In the genomic region with DNA sequence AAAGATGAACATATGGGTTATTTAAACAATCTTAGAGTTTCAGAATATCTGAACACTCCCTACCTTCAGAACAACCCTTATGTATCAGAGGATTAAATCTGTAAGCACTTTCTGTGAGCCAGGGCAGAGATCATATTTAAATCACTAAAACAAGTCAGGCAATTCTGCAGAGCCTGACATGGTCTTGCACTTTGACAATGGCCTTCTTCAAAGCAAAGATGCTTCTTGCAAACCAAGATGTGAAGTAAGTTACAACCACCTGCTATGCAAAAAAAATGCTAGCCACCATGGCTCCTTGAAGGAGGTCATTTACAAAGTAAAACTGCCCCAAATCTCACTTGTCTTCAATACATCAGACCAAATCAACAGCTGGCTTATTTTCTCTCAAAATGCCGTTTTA, we compare ENCODE assay signal across 1 cellular context.
TF ChIP-seq lines count a peak whose summit lies in the region.

No MANE protein-coding gene starts in this region.

TF ChIP-seq in GM23338, 12 proteins besides CTCF, POLR2A, EP300 and RAD21 (continued from another document):
- TF ChIP-seq, protein P1, sequence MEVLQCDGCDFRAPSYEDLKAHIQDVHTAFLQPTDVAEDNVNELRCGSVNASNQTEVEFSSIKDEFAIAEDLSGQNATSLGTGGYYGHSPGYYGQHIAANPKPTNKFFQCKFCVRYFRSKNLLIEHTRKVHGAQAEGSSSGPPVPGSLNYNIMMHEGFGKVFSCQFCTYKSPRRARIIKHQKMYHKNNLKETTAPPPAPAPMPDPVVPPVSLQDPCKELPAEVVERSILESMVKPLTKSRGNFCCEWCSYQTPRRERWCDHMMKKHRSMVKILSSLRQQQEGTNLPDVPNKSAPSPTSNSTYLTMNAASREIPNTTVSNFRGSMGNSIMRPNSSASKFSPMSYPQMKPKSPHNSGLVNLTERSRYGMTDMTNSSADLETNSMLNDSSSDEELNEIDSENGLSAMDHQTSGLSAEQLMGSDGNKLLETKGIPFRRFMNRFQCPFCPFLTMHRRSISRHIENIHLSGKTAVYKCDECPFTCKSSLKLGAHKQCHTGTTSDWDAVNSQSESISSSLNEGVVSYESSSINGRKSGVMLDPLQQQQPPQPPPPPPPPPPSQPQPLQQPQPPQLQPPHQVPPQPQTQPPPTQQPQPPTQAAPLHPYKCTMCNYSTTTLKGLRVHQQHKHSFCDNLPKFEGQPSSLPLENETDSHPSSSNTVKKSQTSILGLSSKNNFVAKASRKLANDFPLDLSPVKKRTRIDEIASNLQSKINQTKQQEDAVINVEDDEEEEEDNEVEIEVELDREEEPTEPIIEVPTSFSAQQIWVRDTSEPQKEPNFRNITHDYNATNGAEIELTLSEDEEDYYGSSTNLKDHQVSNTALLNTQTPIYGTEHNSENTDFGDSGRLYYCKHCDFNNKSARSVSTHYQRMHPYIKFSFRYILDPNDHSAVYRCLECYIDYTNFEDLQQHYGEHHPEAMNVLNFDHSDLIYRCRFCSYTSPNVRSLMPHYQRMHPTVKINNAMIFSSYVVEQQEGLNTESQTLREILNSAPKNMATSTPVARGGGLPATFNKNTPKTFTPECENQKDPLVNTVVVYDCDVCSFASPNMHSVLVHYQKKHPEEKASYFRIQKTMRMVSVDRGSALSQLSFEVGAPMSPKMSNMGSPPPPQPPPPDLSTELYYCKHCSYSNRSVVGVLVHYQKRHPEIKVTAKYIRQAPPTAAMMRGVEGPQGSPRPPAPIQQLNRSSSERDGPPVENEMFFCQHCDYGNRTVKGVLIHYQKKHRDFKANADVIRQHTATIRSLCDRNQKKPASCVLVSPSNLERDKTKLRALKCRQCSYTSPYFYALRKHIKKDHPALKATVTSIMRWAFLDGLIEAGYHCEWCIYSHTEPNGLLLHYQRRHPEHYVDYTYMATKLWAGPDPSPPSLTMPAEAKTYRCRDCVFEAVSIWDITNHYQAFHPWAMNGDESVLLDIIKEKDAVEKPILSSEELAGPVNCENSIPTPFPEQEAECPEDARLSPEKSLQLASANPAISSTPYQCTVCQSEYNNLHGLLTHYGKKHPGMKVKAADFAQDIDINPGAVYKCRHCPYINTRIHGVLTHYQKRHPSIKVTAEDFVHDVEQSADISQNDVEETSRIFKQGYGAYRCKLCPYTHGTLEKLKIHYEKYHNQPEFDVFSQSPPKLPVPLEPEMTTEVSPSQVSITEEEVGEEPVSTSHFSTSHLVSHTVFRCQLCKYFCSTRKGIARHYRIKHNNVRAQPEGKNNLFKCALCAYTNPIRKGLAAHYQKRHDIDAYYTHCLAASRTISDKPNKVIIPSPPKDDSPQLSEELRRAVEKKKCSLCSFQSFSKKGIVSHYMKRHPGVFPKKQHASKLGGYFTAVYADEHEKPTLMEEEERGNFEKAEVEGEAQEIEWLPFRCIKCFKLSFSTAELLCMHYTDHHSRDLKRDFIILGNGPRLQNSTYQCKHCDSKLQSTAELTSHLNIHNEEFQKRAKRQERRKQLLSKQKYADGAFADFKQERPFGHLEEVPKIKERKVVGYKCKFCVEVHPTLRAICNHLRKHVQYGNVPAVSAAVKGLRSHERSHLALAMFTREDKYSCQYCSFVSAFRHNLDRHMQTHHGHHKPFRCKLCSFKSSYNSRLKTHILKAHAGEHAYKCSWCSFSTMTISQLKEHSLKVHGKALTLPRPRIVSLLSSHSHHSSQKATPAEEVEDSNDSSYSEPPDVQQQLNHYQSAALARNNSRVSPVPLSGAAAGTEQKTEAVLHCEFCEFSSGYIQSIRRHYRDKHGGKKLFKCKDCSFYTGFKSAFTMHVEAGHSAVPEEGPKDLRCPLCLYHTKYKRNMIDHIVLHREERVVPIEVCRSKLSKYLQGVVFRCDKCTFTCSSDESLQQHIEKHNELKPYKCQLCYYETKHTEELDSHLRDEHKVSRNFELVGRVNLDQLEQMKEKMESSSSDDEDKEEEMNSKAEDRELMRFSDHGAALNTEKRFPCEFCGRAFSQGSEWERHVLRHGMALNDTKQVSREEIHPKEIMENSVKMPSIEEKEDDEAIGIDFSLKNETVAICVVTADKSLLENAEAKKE (CRISPR knock-in tag; IDR thresholded peaks at IDR 0.05): no peak
- TF ChIP-seq JUNB (IDR thresholded peaks at IDR 0.05; ENCODE audit: unreplicated experiment) (no peak), EZH2phosphoT487 (IDR thresholded peaks at IDR 0.05; ENCODE audit: unreplicated experiment) (no peak), STAT1 (IDR thresholded peaks at IDR 0.05; ENCODE audit: unreplicated experiment) (no peak), ZNF331 (CRISPR knock-in tag; IDR thresholded peaks at IDR 0.05; ENCODE audit: low read depth) (no peak), POLR2AphosphoS5 (IDR thresholded peaks at IDR 0.05; ENCODE audit: low read depth) (no peak)
- TF ChIP-seq, protein P2, sequence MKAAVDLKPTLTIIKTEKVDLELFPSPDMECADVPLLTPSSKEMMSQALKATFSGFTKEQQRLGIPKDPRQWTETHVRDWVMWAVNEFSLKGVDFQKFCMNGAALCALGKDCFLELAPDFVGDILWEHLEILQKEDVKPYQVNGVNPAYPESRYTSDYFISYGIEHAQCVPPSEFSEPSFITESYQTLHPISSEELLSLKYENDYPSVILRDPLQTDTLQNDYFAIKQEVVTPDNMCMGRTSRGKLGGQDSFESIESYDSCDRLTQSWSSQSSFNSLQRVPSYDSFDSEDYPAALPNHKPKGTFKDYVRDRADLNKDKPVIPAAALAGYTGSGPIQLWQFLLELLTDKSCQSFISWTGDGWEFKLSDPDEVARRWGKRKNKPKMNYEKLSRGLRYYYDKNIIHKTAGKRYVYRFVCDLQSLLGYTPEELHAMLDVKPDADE (IDR thresholded peaks at IDR 0.05): no peak
